8 cellular contexts compared by ENCODE assay signal in genomic region chr18:10525563-10526210, GRCh38. TPM values are rescaled to one million over a fixed set of nuclear protein-coding genes. Genes with fewer than 3 reads are reported as not detected.
DNase-seq lines count a peak whose midpoint lies in the region; ATAC-seq and TF ChIP-seq lines count a peak whose summit lies in the region.

Gene NAPG, plus strand, starts transcription at chr18:10526027. Its CDS starts 76 bp downstream, at chr18:10526103.

- H3K27me3 ChIP-seq in A673 (replicated peaks; ENCODE audit: insufficient read depth, low read depth, low read length, poor library complexity) (no peaks in the 10 kb centered on the region), breast epithelium (no peaks in the 10 kb centered on the region), iPS-20b (ENCODE audit: insufficient read depth, low read length) (no peaks in the 10 kb centered on the region)

- H3K4me1 ChIP-seq in A673 (ENCODE audit: insufficient read depth, low read length, poor library complexity, severe bottlenecking) (peaks cover 19% of the 10 kb centered on the region), breast epithelium (no peaks in the 10 kb centered on the region), iPS-20b (ENCODE audit: insufficient read depth, low read length) (peaks cover 10% of the 10 kb centered on the region)

- H3K27ac ChIP-seq in A673 (ENCODE audit: low read depth, low read length, poor library complexity, severe bottlenecking) (peak within 1 kb of the TSS; percentile 86), VCaP (peak within 1 kb of the TSS; percentile 85), breast epithelium (peak within 1 kb of the TSS; percentile 94 to 95), iPS-20b (ENCODE audit: low read length) (no peak within 1 kb of the TSS), skin epidermis (peak within 1 kb of the TSS; percentile 90 to 99 (median 98))

- TF ChIP-seq CTCF in A673 (conservative IDR thresholded peaks at IDR 0.05; ENCODE audit: low read depth, low read length), result no peak
- TF ChIP-seq CTCF in VCaP (conservative IDR thresholded peaks at IDR 0.05), result no peak
- TF ChIP-seq CTCF in breast epithelium (IDR thresholded peaks at IDR 0.05), result no peak

- H3K9ac ChIP-seq in iPS-20b (ENCODE audit: low read depth, low read length), result peak within 1 kb of the TSS; percentile 90; the same call in 1 of the 2 replicates

- POLR2A ChIA-PET in A673 (lab: Charles Lee; ENCODE audit: low non-redundant PET), result interaction anchor here (0.7 kb wide), 1 partner anchor 15 kb away, joined by 8 read pairs; no protein-coding TSS in a partner anchor

- no peaks in the 10 kb centered on the region for H3K36me3 ChIP-seq in A673 (ENCODE audit: insufficient read depth, low read length, poor library complexity, severe bottlenecking)
- no peaks in the 10 kb centered on the region for H3K36me3 ChIP-seq in breast epithelium
- H3K36me3 ChIP-seq in iPS-20b (ENCODE audit: insufficient read depth, low read depth, low read length), result no peaks in the 10 kb centered on the region

- TF ChIP-seq POLR2A in breast epithelium (IDR thresholded peaks at IDR 0.05), result no peak

- ATAC-seq in GM18867 (IDR thresholded peaks at IDR 0.05; ENCODE audit: unreplicated experiment) (peak; percentile 70), HG03103 (IDR thresholded peaks at IDR 0.05; ENCODE audit: low read depth, unreplicated experiment) (peak; percentile 65)

- H3K4me3 ChIP-seq in A673 (ENCODE audit: low read depth, low read length, poor library complexity, severe bottlenecking) (peak within 1 kb of the TSS; percentile 81), breast epithelium (peak within 1 kb of the TSS; percentile 87 to 99 (median 98)), iPS-20b (ENCODE audit: low read length) (peak within 1 kb of the TSS; percentile 99), skin epidermis (peak within 1 kb of the TSS; percentile 79 to 98 (median 94))

- intact Hi-C loops in A673 (cut with micrococcal nuclease; ENCODE audit: unreplicated experiment), result loop anchor here (10.0 kb wide), 4 partner anchors 59 to 911 kb away; partner anchors contain the start of genes PPP4R1 and RAB31
- intact Hi-C loops in breast epithelium (cut with DNase I; ENCODE audit: low total_unique reads), result no loop called here

- no peaks in the 10 kb centered on the region for H3K9me3 ChIP-seq in A673 (ENCODE audit: low read depth, low read length, poor library complexity, severe bottlenecking)
- H3K9me3 ChIP-seq in breast epithelium, result no peaks in the 10 kb centered on the region
- no peaks in the 10 kb centered on the region for H3K9me3 ChIP-seq in iPS-20b (ENCODE audit: insufficient read depth, low read depth, low read length)

- no TSS peak for BruUV-seq in A673 (replicated peaks; lab: Mats Ljungman, UMichigan)

- DNase-seq in A673 (ENCODE audit: low spot score), result peak; percentile 97
- DNase-seq in NCI-H2196 treated with DMSO at 0.1 percent for 48 hours (lab: John Stamatoyannopoulos, UW; ENCODE audit: unreplicated experiment), result peak; percentile 95
- DNase-seq in breast epithelium (ENCODE audit: low spot score in 2 of 2), result peak; percentile 80 to 82

- CTCF ChIA-PET in A673 (lab: Charles Lee), result interaction anchor here (0.6 kb wide), 1 partner anchor 1004 kb away, joined by 3 read pairs; no protein-coding TSS in a partner anchor

RNA-seq across cellular contexts. Expression of gene NAPG, which starts in this region (rescaled TPM):
- total RNA-seq in A673 (2021) (54.0 and 57.5 TPM in 2 replicates), breast epithelium (10 to 100 TPM; 23.2 to 46.7 (median 24.6) TPM)
